ENCODE assay signal across 29 cellular contexts in the genomic region with DNA sequence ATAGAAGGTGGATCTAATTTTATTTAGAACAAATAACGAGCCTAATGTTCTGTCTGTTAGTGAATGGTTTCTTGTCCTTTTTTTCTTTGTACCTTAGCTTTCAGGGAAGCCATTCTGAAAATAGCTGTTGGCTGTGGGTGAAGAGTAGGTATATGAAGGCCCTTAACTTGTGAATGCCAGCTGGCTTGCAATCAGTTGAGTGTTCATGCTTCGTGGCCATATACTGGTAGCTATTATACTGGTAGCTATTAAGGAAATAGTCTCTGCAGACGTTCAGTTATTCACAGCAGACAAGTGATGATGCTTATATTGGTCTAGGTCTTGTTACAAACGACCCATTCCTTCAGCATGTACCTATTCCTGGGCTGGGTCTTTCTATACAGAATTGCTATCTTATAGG. TPM values are rescaled to one million over a fixed set of nuclear protein-coding genes. Genes with fewer than 3 reads are reported as not detected.
"Had no signal": no experiment of that assay in that cellular context is flagged by ENCODE, and none has a peak within 500 bp of the region (broad histone marks: within the 10 kb centered on the region; RNA-seq: fewer than 3 reads in every experiment).

No MANE protein-coding gene starts in this region.

- H3K36me3 ChIP-seq: adrenal gland, ascending aorta, brain microvascular endothelial cell, spleen, thoracic aorta, upper lobe of left lung had no signal

- H3K27ac ChIP-seq: adrenal gland, ascending aorta, brain microvascular endothelial cell, foreskin keratinocyte, hepatocyte, spleen, thoracic aorta, upper lobe of left lung had no signal

- H3K4me1 ChIP-seq: adrenal gland, ascending aorta, foreskin keratinocyte had no signal

- H3K4me1 Mint-ChIP-seq: activated B cell treated with CpG ODN at 0.5 μM for 24 hours, memory B cell had no signal

- H3K9me3 Mint-ChIP-seq: activated B cell treated with CpG ODN at 0.5 μM for 24 hours; activated T-cell treated with anti-CD3 and anti-CD28 coated beads, Interleukin-2, amount 50 U/mL, for 4 hours; activated T-helper 2 cell treated with anti-CD3 and anti-CD28 coated beads, Interferon-gamma antibody, Interleukin-2, Interleukin-4, amounts not matched to agents 10 μg/mL and 5 μg/mL and 100 μg/mL, durations not matched to agents 14 hours and 24 hours and 36 hours; memory B cell had no signal

- H3K27me3 Mint-ChIP-seq: progenitor cell of endocrine pancreas had no signal

- DNase-seq: activated B cell treated with CpG ODN at 0.5 μM for 24 hours; activated CD4-positive, alpha-beta T cell treated with anti-CD3 and anti-CD28 coated beads for 4 hours; activated CD4-positive, alpha-beta T cell treated with anti-CD3 and anti-CD28 coated beads, Interleukin-2, amount 50 U/mL, for 48 hours; activated CD8-positive, alpha-beta memory T cell treated with anti-CD3 and anti-CD28 coated beads, Interleukin-2, amount 50 U/mL, for 48 hours; activated naive CD4-positive, alpha-beta T cell; activated T-cell treated with anti-CD3 and anti-CD28 coated beads, Interleukin-2, amount 50 U/mL, for 4 hours; adrenal gland; brain microvascular endothelial cell; central memory CD4-positive, alpha-beta T cell; dermis blood vessel endothelial cell; effector CD8-positive, alpha-beta T cell; foreskin keratinocyte; islet precursor cell; left cardiac atrium; retina; spleen; stimulated activated CD4-positive, alpha-beta T cell treated with anti-CD3 and anti-CD28 coated beads, Interleukin-4, amount 100 ng/mL, for 1 hour; stimulated activated naive CD4-positive, alpha-beta T cell; T-helper 1 cell; upper lobe of left lung had no signal

- H3K36me3 Mint-ChIP-seq: activated naive CD8-positive, alpha-beta T cell; memory B cell had no signal

- H3K4me3 Mint-ChIP-seq: activated B cell treated with CpG ODN at 0.5 μM for 24 hours; activated naive CD8-positive, alpha-beta T cell; activated T-cell treated with anti-CD3 and anti-CD28 coated beads, Interleukin-2, amount 50 U/mL, for 4 hours; memory B cell had no signal

- H3K27me3 ChIP-seq: ascending aorta, hepatocyte, upper lobe of left lung had no signal

- H3K9me3 ChIP-seq: adrenal gland, ascending aorta, spleen, thoracic aorta, upper lobe of left lung had no signal

- H3K4me3 ChIP-seq: adrenal gland, ascending aorta, hepatocyte, spleen, thoracic aorta, upper lobe of left lung had no signal

- H3K27ac Mint-ChIP-seq: activated B cell treated with CpG ODN at 0.5 μM for 24 hours; activated naive CD8-positive, alpha-beta T cell; activated T-helper 2 cell treated with anti-CD3 and anti-CD28 coated beads, Interferon-gamma antibody, Interleukin-2, Interleukin-4, amounts not matched to agents 10 μg/mL and 5 μg/mL and 100 μg/mL, durations not matched to agents 14 hours and 24 hours and 36 hours; memory B cell had no signal

RNA-seq across cellular contexts. Expression of a gene that starts 18.8 kb away (rescaled TPM):
- total RNA-seq: activated B cell treated with CpG ODN at 0.5 μM for 24 hours, ascending aorta, dermis blood vessel endothelial cell, foreskin keratinocyte, osteoblast, thoracic aorta had no signal
- polyA plus RNA-seq: adrenal gland, esophagus, foreskin keratinocyte had no signal
